Comparison of ENCODE assay signal across 1 cellular context in genomic region chr9:4740623-4741364, GRCh38.
TF ChIP-seq lines count a peak whose summit lies in the region.

Gene AK3, minus strand, starts transcription at chr9:4741202. Its CDS starts 115 bp downstream, at chr9:4741087.

TF ChIP-seq in HEK293, 187 proteins besides CTCF, POLR2A, EP300 and RAD21 (continued from another document and continues in another):
- TF ChIP-seq, protein P1, sequence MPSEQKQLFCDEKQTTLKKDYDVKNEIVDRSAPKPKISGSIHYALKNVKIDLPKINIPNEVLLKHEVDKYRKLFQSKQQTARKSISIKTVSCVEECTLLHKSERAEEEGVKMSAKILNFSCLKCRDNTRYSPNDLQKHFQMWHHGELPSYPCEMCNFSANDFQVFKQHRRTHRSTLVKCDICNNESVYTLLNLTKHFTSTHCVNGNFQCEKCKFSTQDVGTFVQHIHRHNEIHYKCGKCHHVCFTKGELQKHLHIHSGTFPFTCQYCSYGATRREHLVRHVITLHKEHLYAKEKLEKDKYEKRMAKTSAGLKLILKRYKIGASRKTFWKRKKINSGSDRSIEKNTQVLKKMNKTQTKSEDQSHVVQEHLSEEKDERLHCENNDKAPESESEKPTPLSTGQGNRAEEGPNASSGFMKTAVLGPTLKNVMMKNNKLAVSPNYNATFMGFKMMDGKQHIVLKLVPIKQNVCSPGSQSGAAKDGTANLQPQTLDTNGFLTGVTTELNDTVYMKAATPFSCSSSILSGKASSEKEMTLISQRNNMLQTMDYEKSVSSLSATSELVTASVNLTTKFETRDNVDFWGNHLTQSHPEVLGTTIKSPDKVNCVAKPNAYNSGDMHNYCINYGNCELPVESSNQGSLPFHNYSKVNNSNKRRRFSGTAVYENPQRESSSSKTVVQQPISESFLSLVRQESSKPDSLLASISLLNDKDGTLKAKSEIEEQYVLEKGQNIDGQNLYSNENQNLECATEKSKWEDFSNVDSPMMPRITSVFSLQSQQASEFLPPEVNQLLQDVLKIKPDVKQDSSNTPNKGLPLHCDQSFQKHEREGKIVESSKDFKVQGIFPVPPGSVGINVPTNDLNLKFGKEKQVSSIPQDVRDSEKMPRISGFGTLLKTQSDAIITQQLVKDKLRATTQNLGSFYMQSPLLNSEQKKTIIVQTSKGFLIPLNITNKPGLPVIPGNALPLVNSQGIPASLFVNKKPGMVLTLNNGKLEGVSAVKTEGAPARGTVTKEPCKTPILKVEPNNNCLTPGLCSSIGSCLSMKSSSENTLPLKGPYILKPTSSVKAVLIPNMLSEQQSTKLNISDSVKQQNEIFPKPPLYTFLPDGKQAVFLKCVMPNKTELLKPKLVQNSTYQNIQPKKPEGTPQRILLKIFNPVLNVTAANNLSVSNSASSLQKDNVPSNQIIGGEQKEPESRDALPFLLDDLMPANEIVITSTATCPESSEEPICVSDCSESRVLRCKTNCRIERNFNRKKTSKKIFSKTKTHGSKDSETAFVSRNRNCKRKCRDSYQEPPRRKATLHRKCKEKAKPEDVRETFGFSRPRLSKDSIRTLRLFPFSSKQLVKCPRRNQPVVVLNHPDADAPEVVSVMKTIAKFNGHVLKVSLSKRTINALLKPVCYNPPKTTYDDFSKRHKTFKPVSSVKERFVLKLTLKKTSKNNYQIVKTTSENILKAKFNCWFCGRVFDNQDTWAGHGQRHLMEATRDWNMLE (tag by site-specific recombination; conservative IDR thresholded peaks at IDR 0.05; ENCODE audit: low read depth), result no peak
- TF ChIP-seq YY1 (tag by site-specific recombination; IDR thresholded peaks at IDR 0.05) (peak; percentile 60; the same call in 1 of the 2 replicates), SCRT1 (tag by site-specific recombination; IDR thresholded peaks at IDR 0.05; ENCODE audit: borderline replicate concordance) (no peak), ZNF148 (tag by site-specific recombination; IDR thresholded peaks at IDR 0.05; ENCODE audit: borderline replicate concordance) (no peak), ZNF600 (tag by site-specific recombination; IDR thresholded peaks at IDR 0.05) (peak; percentile 51), ZSCAN18 (tag by site-specific recombination; IDR thresholded peaks at IDR 0.05) (no peak), ZNF549 (tag by site-specific recombination; IDR thresholded peaks at IDR 0.05) (no peak), KLF7 (tag by site-specific recombination; IDR thresholded peaks at IDR 0.05; ENCODE audit: borderline replicate concordance) (no peak), ZNF221 (tag by site-specific recombination; IDR thresholded peaks at IDR 0.05; ENCODE audit: borderline replicate concordance) (no peak), KLF8 (tag by site-specific recombination; IDR thresholded peaks at IDR 0.05) (no peak), AEBP2 (tag by site-specific recombination; IDR thresholded peaks at IDR 0.05; ENCODE audit: borderline replicate concordance) (no peak), ZBTB7A (tag by site-specific recombination; IDR thresholded peaks at IDR 0.05; ENCODE audit: low read depth) (no peak), ZFP37 (tag by site-specific recombination; IDR thresholded peaks at IDR 0.05) (0 out of 2 replicates have a peak, but pooled peaks have one; percentile 59), ZNF621 (tag by site-specific recombination; IDR thresholded peaks at IDR 0.05) (no peak), TCF7L2 (IDR thresholded peaks at IDR 0.05; ENCODE audit: borderline replicate concordance, low read depth, low read length) (peak; percentile 58; the same call in 1 of the 2 replicates), ZBTB8A (tag by site-specific recombination; IDR thresholded peaks at IDR 0.05) (peak; percentile 40), ZNF670 (tag by site-specific recombination; IDR thresholded peaks at IDR 0.05; ENCODE audit: low read depth) (no peak), GLI4 (tag by site-specific recombination; IDR thresholded peaks at IDR 0.05) (no peak), ZNF514 (tag by site-specific recombination; IDR thresholded peaks at IDR 0.05) (no peak), ZNF664 (tag by site-specific recombination; IDR thresholded peaks at IDR 0.05) (no peak), GLIS2 (tag by site-specific recombination; IDR thresholded peaks at IDR 0.05) (peak; percentile 65), ZNF530 (tag by site-specific recombination; IDR thresholded peaks at IDR 0.05; ENCODE audit: low read depth) (no peak), ZNF707 (tag by site-specific recombination; IDR thresholded peaks at IDR 0.05) (no peak), ZNF624 (tag by site-specific recombination; IDR thresholded peaks at IDR 0.05) (no peak), ZSCAN23 (tag by site-specific recombination; IDR thresholded peaks at IDR 0.05) (no peak), ZNF501 (tag by site-specific recombination; IDR thresholded peaks at IDR 0.05) (0 out of 2 replicates have a peak, but pooled peaks have one; percentile 42), OVOL3 (tag by site-specific recombination; IDR thresholded peaks at IDR 0.05) (no peak), ZFP69B (tag by site-specific recombination; IDR thresholded peaks at IDR 0.05) (no peak), ZNF596 (tag by site-specific recombination; IDR thresholded peaks at IDR 0.05) (no peak), WT1 (tag by site-specific recombination; IDR thresholded peaks at IDR 0.05) (no peak), ZXDB (tag by site-specific recombination; IDR thresholded peaks at IDR 0.05) (peak; percentile 81), ZNF239 (tag by site-specific recombination; IDR thresholded peaks at IDR 0.05) (no peak), ZBTB11 (tag by site-specific recombination; conservative IDR thresholded peaks at IDR 0.05; ENCODE audit: low read depth) (peak; percentile 61; the same call in 1 of the 2 replicates), KLF1 (tag by site-specific recombination; IDR thresholded peaks at IDR 0.05) (no peak), ZNF335 (tag by site-specific recombination; conservative IDR thresholded peaks at IDR 0.05) (peak; percentile 73), KLF16 (tag by site-specific recombination; IDR thresholded peaks at IDR 0.05) (0 out of 2 replicates have a peak, but pooled peaks have one; percentile 42), ZNF660 (tag by site-specific recombination; IDR thresholded peaks at IDR 0.05) (peak; percentile 68; the same call in 1 of the 2 replicates), FEZF1 (tag by site-specific recombination; IDR thresholded peaks at IDR 0.05) (no peak), ZFHX2 (tag by site-specific recombination; conservative IDR thresholded peaks at IDR 0.05) (no peak), ZEB2 (tag by site-specific recombination; IDR thresholded peaks at IDR 0.05) (0 out of 2 replicates have a peak, but pooled peaks have one; percentile 19), ZNF544 (tag by site-specific recombination; IDR thresholded peaks at IDR 0.05) (no peak), ZNF37A (tag by site-specific recombination; IDR thresholded peaks at IDR 0.05) (no peak)
- TF ChIP-seq, protein P2, sequence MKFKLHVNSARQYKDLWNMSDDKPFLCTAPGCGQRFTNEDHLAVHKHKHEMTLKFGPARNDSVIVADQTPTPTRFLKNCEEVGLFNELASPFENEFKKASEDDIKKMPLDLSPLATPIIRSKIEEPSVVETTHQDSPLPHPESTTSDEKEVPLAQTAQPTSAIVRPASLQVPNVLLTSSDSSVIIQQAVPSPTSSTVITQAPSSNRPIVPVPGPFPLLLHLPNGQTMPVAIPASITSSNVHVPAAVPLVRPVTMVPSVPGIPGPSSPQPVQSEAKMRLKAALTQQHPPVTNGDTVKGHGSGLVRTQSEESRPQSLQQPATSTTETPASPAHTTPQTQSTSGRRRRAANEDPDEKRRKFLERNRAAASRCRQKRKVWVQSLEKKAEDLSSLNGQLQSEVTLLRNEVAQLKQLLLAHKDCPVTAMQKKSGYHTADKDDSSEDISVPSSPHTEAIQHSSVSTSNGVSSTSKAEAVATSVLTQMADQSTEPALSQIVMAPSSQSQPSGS (tag by site-specific recombination; IDR thresholded peaks at IDR 0.05; ENCODE audit: low read depth), result no peak
- TF ChIP-seq, protein P3, sequence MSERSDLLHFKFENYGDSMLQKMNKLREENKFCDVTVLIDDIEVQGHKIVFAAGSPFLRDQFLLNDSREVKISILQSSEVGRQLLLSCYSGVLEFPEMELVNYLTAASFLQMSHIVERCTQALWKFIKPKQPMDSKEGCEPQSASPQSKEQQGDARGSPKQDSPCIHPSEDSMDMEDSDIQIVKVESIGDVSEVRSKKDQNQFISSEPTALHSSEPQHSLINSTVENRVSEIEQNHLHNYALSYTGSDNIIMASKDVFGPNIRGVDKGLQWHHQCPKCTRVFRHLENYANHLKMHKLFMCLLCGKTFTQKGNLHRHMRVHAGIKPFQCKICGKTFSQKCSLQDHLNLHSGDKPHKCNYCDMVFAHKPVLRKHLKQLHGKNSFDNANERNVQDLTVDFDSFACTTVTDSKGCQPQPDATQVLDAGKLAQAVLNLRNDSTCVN (tag by site-specific recombination; optimal IDR thresholded peaks at IDR 0.05), result peak; percentile 92
- TF ChIP-seq, protein P4, sequence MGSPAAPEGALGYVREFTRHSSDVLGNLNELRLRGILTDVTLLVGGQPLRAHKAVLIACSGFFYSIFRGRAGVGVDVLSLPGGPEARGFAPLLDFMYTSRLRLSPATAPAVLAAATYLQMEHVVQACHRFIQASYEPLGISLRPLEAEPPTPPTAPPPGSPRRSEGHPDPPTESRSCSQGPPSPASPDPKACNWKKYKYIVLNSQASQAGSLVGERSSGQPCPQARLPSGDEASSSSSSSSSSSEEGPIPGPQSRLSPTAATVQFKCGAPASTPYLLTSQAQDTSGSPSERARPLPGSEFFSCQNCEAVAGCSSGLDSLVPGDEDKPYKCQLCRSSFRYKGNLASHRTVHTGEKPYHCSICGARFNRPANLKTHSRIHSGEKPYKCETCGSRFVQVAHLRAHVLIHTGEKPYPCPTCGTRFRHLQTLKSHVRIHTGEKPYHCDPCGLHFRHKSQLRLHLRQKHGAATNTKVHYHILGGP (tag by site-specific recombination; IDR thresholded peaks at IDR 0.05), result no peak
- TF ChIP-seq, protein P5, sequence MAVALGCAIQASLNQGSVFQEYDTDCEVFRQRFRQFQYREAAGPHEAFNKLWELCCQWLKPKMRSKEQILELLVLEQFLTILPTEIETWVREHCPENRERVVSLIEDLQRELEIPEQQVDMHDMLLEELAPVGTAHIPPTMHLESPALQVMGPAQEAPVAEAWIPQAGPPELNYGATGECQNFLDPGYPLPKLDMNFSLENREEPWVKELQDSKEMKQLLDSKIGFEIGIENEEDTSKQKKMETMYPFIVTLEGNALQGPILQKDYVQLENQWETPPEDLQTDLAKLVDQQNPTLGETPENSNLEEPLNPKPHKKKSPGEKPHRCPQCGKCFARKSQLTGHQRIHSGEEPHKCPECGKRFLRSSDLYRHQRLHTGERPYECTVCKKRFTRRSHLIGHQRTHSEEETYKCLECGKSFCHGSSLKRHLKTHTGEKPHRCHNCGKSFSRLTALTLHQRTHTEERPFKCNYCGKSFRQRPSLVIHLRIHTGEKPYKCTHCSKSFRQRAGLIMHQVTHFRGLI (tag by site-specific recombination; IDR thresholded peaks at IDR 0.05), result no peak
